Comparison of ENCODE assay signal across 11 cellular contexts in genomic region chr12:124441443-124442190, GRCh38.
A peak's percentile ranks its signal among the peaks of the same experiment; 100 is the strongest.
DNase-seq lines count a peak whose midpoint lies in the region; ATAC-seq, FAIRE-seq and TF ChIP-seq lines count a peak whose summit lies in the region.
"Had no signal": no experiment of that assay in that cellular context is flagged by ENCODE, and none has a peak within 500 bp of the region (broad histone marks: within the 10 kb centered on the region; RNA-seq: fewer than 3 reads in every experiment).

No MANE protein-coding gene starts in this region.

- H3K9me3 ChIP-seq in right lobe of liver (no peaks in the 10 kb centered on the region), HepG2 (ENCODE audit: low read length) (no peaks in the 10 kb centered on the region), aorta (ENCODE audit: control insufficient read depth, low read length) (no peaks in the 10 kb centered on the region)

- no peak overlapping the region for H3K9ac ChIP-seq in HepG2 (ENCODE audit: insufficient read depth, low read depth, low read length)

- no peaks in the 10 kb centered on the region for H3K79me2 ChIP-seq in HepG2 (ENCODE audit: insufficient read depth, low read length)

- DNase-seq in right lobe of liver (no peak), HepG2 (ENCODE audit: low spot score) (no peak), bronchial epithelial cell (ENCODE audit: low read depth) (peak; percentile 85), left kidney (ENCODE audit: low read depth, low spot score) (peak; percentile 75), aorta (peak; percentile 75 to 76), erythroblast (lab: John Stamatoyannopoulos, UW) (no peak)
- DNase-seq: caudate nucleus, NCI-H2171 treated with DMSO at 0.1 percent for 48 hours had no signal

- WGBS in right lobe of liver (ENCODE audit: insufficient coverage, low coverage, low lambda C conversion rate, missing lambda C conversion rate) = 82% methylated on average over 14 of the region's 17 CpGs
- WGBS in HepG2 (ENCODE audit: low lambda C conversion rate) = 94% methylated on average over 17 of the region's 17 CpGs
- 21 to 24% methylated on average over 17 of the region's 17 CpGs for WGBS in aorta, 2 donors

- no peak for TF ChIP-seq EP300 in HepG2 (IDR thresholded peaks at IDR 0.05; ENCODE audit: low read depth in 2 of 2, low read length in 2 of 2)
- no peak for TF ChIP-seq EP300 in HepG2 (CRISPR knock-in tag; IDR thresholded peaks at IDR 0.05; ENCODE audit: borderline replicate concordance)

- no peak for FAIRE-seq in HepG2 (lab: Jason Lieb, UNC)
- FAIRE-seq in bronchial epithelial cell (lab: Jason Lieb, UNC) = no peak
- FAIRE-seq: TTC549 had no signal

- CTCF ChIA-PET in HepG2 (lab: Yijun Ruan, JAX; ENCODE audit: low intra/inter-chr PET ratio, low total read pairs) = no interaction called here

- H3K4me2 ChIP-seq in HepG2 (ENCODE audit: low read depth, low read length) = no peak overlapping the region

- in situ Hi-C loops in HepG2 (cut with HindIII; ENCODE audit: extremely low pct_ligation_motif_present, low pct_unique_long_range_greater_than_20kb) = no loop called here

- H3K36me3 ChIP-seq in right lobe of liver = peaks cover 0 to 4% (median under 1%) of the 10 kb centered on the region in 4 donors
- peaks cover 10 to 25% of the 10 kb centered on the region in 2 experiments; a peak in 4 of 5 replicates for H3K36me3 ChIP-seq in HepG2 (replicated peaks in 1 of 2; ENCODE audit: control insufficient read depth in 1 of 2, insufficient read depth in 2 of 2, low read length in 2 of 2)
- H3K36me3 ChIP-seq in bronchial epithelial cell (ENCODE audit: control insufficient read depth, insufficient read depth, low read length) = peaks cover 8% of the 10 kb centered on the region
- H3K36me3 ChIP-seq in aorta (ENCODE audit: control insufficient read depth in 1 of 2, insufficient read depth in 2 of 2, low read length in 1 of 2) = no peaks in the 10 kb centered on the region

- no peak for TF ChIP-seq POLR2A in right lobe of liver (IDR thresholded peaks at IDR 0.05)
- no peak for TF ChIP-seq POLR2A in HepG2 (IDR thresholded peaks at IDR 0.05; ENCODE audit: insufficient read depth in 1 of 2, low read depth in 2 of 2, low read length in 2 of 2)
- no peak for TF ChIP-seq POLR2A in erythroblast (IDR thresholded peaks at IDR 0.05; ENCODE audit: low read length)

- TF ChIP-seq RAD21 in HepG2 (CRISPR knock-in tag; IDR thresholded peaks at IDR 0.05) = no peak

- no peak for TF ChIP-seq CTCF in right lobe of liver (IDR thresholded peaks at IDR 0.05)
- no peak for TF ChIP-seq CTCF in HepG2 (CRISPR knock-in tag; IDR thresholded peaks at IDR 0.05)
- TF ChIP-seq CTCF in bronchial epithelial cell (IDR thresholded peaks at IDR 0.05; ENCODE audit: insufficient read depth, low read length, severe bottlenecking) = no peak

- no TSS peak for BruUV-seq in HepG2 (replicated peaks; lab: Mats Ljungman, UMichigan)

- intact Hi-C loops in right lobe of liver (cut with DNase I) (no loop called here), HepG2 (cut with micrococcal nuclease; ENCODE audit: unreplicated experiment) (no loop called here), aorta (cut with DNase I) (no loop called here)

- no peaks in the 10 kb centered on the region for H4K20me1 ChIP-seq in HepG2 (ENCODE audit: insufficient read depth, low read length)

- H3K27ac ChIP-seq in right lobe of liver (peak overlapping the region in 1 of 3 donors; percentile 26), HepG2 (ENCODE audit: extremely low read length, insufficient read depth, low read length) (no peak overlapping the region), aorta (ENCODE audit: low read depth in 1 of 2, low read length in 2 of 2) (peak overlapping the region in 1 of 2 donors; percentile 72)

- H3K4me1 ChIP-seq in right lobe of liver (no peaks in the 10 kb centered on the region), HepG2 (ENCODE audit: insufficient read depth, low read length) (no peaks in the 10 kb centered on the region), aorta (ENCODE audit: control insufficient read depth in 1 of 2, insufficient read depth in 2 of 2, low read length in 2 of 2) (peaks cover 0 to 4% of the 10 kb centered on the region in 2 donors)

- H2AFZ ChIP-seq in HepG2 (ENCODE audit: low read length) = no peak overlapping the region

- POLR2A ChIA-PET in HepG2 (lab: Yijun Ruan, JAX) = no interaction called here

- ATAC-seq in right lobe of liver (peak in 3 of 4 donors; percentile 16 to 48 (median 30)), HepG2 (no peak), aorta (ENCODE audit: low FRiP score) (peak; percentile 55), HG03460 (IDR thresholded peaks at IDR 0.05; ENCODE audit: unreplicated experiment) (no peak), HG03159 (IDR thresholded peaks at IDR 0.05; ENCODE audit: unreplicated experiment) (no peak)

- H3K4me3 ChIP-seq in right lobe of liver (no peak overlapping the region), HepG2 (replicated peaks in 1 of 3; ENCODE audit: insufficient read depth in 1 of 3, low read depth in 2 of 3, low read length in 3 of 3) (no peak overlapping the region), bronchial epithelial cell (ENCODE audit: low read depth, low read length) (no peak overlapping the region), aorta (ENCODE audit: low read length in 2 of 2) (no peak overlapping the region)

- H3K27me3 ChIP-seq in right lobe of liver = no peaks in the 10 kb centered on the region
- H3K27me3 ChIP-seq in HepG2 (ENCODE audit: control insufficient read depth in 1 of 2, insufficient read depth in 2 of 2, low read length in 2 of 2) = no peaks in the 10 kb centered on the region
- no peaks in the 10 kb centered on the region for H3K27me3 ChIP-seq in bronchial epithelial cell (ENCODE audit: control insufficient read depth, insufficient read depth, low read length)
- no peaks in the 10 kb centered on the region for H3K27me3 ChIP-seq in aorta (ENCODE audit: control insufficient read depth in 1 of 2, insufficient read depth in 2 of 2, low read length in 1 of 2)

TF ChIP-seq in HepG2, 621 proteins besides CTCF, POLR2A, EP300 and RAD21:
- TF ChIP-seq ZNF280D (CRISPR knock-in tag; IDR thresholded peaks at IDR 0.05) = no peak

Comparison
In these comparisons a context has a peak if more than half of its experiments do, and no peak if none do; other contexts are left out.
1. ATAC-seq: peak in right lobe of liver (3 of 4) and aorta (single experiment); none in HepG2 (single experiment), HG03460 (single experiment) and HG03159 (single experiment).
2. DNase-seq: peak in bronchial epithelial cell (single experiment), left kidney (single experiment) and aorta (2 of 2); none in right lobe of liver (0 of 3), HepG2 (single experiment) and erythroblast (0 of 2).